Comparison of ENCODE assay signal across 31 cellular contexts in genomic region chr4:136768925-136769275, GRCh38.
DNase-seq lines count a peak whose midpoint lies in the region; ATAC-seq and TF ChIP-seq lines count a peak whose summit lies in the region.
"Had no signal": no experiment of that assay in that cellular context is flagged by ENCODE, and none has a peak within 500 bp of the region (broad histone marks: within the 10 kb centered on the region; RNA-seq: fewer than 3 reads in every experiment).

No MANE protein-coding gene starts in this region.

- TF ChIP-seq EP300 in neural cell (conservative IDR thresholded peaks at IDR 0.05; ENCODE audit: poor library complexity, severe bottlenecking), result no peak

- peaks cover 20% of the 10 kb centered on the region for H3K4me1 ChIP-seq in adipocyte (ENCODE audit: control insufficient read depth, insufficient read depth, low read length)
- H3K4me1 ChIP-seq: A549, parathyroid adenoma, suprapubic skin had no signal

- no peaks in the 10 kb centered on the region for H3K27me3 Mint-ChIP-seq in natural killer cell treated with Interleukin-12 subunit alpha and Interleukin-12 subunit beta and Interleukin-15 and Interleukin-18, amount 100 ng/mL, for 72 hours
- H3K27me3 Mint-ChIP-seq: activated CD4-positive, alpha-beta memory T cell treated with anti-CD3 and anti-CD28 coated beads for 36 hours; CD4-positive, CD25-positive, alpha-beta regulatory T cell; effector memory CD8-positive, alpha-beta T cell had no signal

- peak overlapping the region; percentile 60 for H3K27ac ChIP-seq in neural cell (ENCODE audit: low read length)
- H3K27ac ChIP-seq: A549, parathyroid adenoma, suprapubic skin had no signal

- H3K27me3 ChIP-seq in adipocyte (replicated peaks; ENCODE audit: control insufficient read depth, insufficient read depth, low read length) (no peaks in the 10 kb centered on the region), neural cell (ENCODE audit: insufficient read depth, low read depth, low read length) (no peaks in the 10 kb centered on the region)
- H3K27me3 ChIP-seq: suprapubic skin had no signal

- H3K4me3 ChIP-seq in adipocyte (ENCODE audit: low read length) (peak overlapping the region; percentile 33), neural cell (ENCODE audit: low read length) (peak overlapping the region; percentile 8)
- H3K4me3 ChIP-seq: A549, GM23338, K562, suprapubic skin had no signal

- H4K20me1 ChIP-seq in neural cell (ENCODE audit: insufficient read depth), result no peaks in the 10 kb centered on the region

- H3K4me1 Mint-ChIP-seq in natural killer cell treated with Interleukin-12 subunit alpha and Interleukin-12 subunit beta and Interleukin-15 and Interleukin-18, amount 100 ng/mL, for 72 hours (ENCODE audit: low read depth in 2 of 2), result no peaks in the 10 kb centered on the region
- H3K4me1 Mint-ChIP-seq: nephron had no signal

- H2AFZ ChIP-seq in neural cell (ENCODE audit: low read depth, low read length), result no peak overlapping the region
- H2AFZ ChIP-seq: GM23338, parathyroid adenoma had no signal

- TF ChIP-seq RAD21 in neural cell (conservative IDR thresholded peaks at IDR 0.05), result no peak

- no peaks in the 10 kb centered on the region for H3K9me3 Mint-ChIP-seq in natural killer cell treated with Interleukin-12 subunit alpha and Interleukin-12 subunit beta and Interleukin-15 and Interleukin-18, amount 100 ng/mL, for 72 hours
- H3K9me3 Mint-ChIP-seq: activated CD4-positive, alpha-beta memory T cell treated with anti-CD3 and anti-CD28 coated beads for 36 hours; activated naive CD4-positive, alpha-beta T cell treated with anti-CD3 and anti-CD28 coated beads for 36 hours had no signal

- DNase-seq in ELF-1 (ENCODE audit: low read depth, low spot score), result peak; percentile 80
- DNase-seq in adipocyte (ENCODE audit: low read depth), result peak; percentile 83
- peak; percentile 11 for DNase-seq in fibroblast of peridontal ligament (ENCODE audit: extremely low read depth)
- DNase-seq in ureter (ENCODE audit: low spot score), result no peak
- DNase-seq in natural killer cell treated with Interleukin-12 subunit alpha and Interleukin-12 subunit beta and Interleukin-15 and Interleukin-18, amount 100 ng/mL, for 72 hours (ENCODE audit: low spot score), result no peak
- no peak for DNase-seq in NCI-H1105 treated with DMSO at 0.1 percent for 48 hours (lab: John Stamatoyannopoulos, UW)
- DNase-seq: activated CD4-positive, alpha-beta memory T cell treated with anti-CD3 and anti-CD28 coated beads for 36 hours; activated CD4-positive, CD25-positive, alpha-beta regulatory T cell treated with anti-CD3 and anti-CD28 coated beads, Interleukin-2, amount 50 U/mL, for 72 hours; activated naive CD4-positive, alpha-beta T cell treated with anti-CD3 and anti-CD28 coated beads for 36 hours; AML-193; amygdala; CD4-positive, CD25-positive, alpha-beta regulatory T cell; DMS79 treated with DMSO at 0.1 percent for 48 hours; effector memory CD8-positive, alpha-beta T cell; GF-D8; head of caudate nucleus; kidney glomerular epithelial cell; NCI-H1417; NCI-H2081; NCI-H748 treated with DMSO at 0.1 percent for 48 hours; SHP77 treated with DMSO at 0.1 percent for 48 hours; small intestine; stimulated activated naive CD4-positive, alpha-beta T cell had no signal

- H3K4me2 ChIP-seq in neural cell (ENCODE audit: low read length), result peak overlapping the region; percentile 35
- H3K4me2 ChIP-seq: A549, GM23338 had no signal

- no peak for TF ChIP-seq CTCF in neural cell (IDR thresholded peaks at IDR 0.05; ENCODE audit: poor library complexity, severe bottlenecking)

- no peaks in the 10 kb centered on the region for H3K36me3 ChIP-seq in adipocyte (ENCODE audit: control insufficient read depth, insufficient read depth, low read length, severe bottlenecking)
- no peaks in the 10 kb centered on the region for H3K36me3 ChIP-seq in neural cell (ENCODE audit: insufficient read depth, low read length)
- H3K36me3 ChIP-seq: suprapubic skin had no signal

- no peaks in the 10 kb centered on the region for H3K9me3 ChIP-seq in adipocyte (ENCODE audit: control insufficient read depth, low read length)
- no peaks in the 10 kb centered on the region for H3K9me3 ChIP-seq in neural cell (ENCODE audit: low read length)
- H3K9me3 ChIP-seq: A549, suprapubic skin had no signal

- H3K9ac ChIP-seq in adipocyte (ENCODE audit: low read length), result no peak overlapping the region
- H3K9ac ChIP-seq in neural cell (ENCODE audit: low read length), result no peak overlapping the region
- H3K9ac ChIP-seq: parathyroid adenoma had no signal

- H3K79me2 ChIP-seq in neural cell (replicated peaks; ENCODE audit: insufficient read depth, low read length), result no peaks in the 10 kb centered on the region
- H3K79me2 ChIP-seq: parathyroid adenoma had no signal

- H3K36me3 Mint-ChIP-seq in natural killer cell treated with Interleukin-12 subunit alpha and Interleukin-12 subunit beta and Interleukin-15 and Interleukin-18, amount 100 ng/mL, for 72 hours, result no peaks in the 10 kb centered on the region
- H3K36me3 Mint-ChIP-seq: activated CD4-positive, alpha-beta memory T cell treated with anti-CD3 and anti-CD28 coated beads for 36 hours; CD4-positive, CD25-positive, alpha-beta regulatory T cell had no signal

- no peak for ATAC-seq in natural killer cell treated with Interleukin-12 subunit alpha and Interleukin-12 subunit beta and Interleukin-15 and Interleukin-18, amount 100 ng/mL, for 72 hours
- no peak for ATAC-seq in GM21515 (IDR thresholded peaks at IDR 0.05; ENCODE audit: unreplicated experiment)
- ATAC-seq: A549; effector memory CD8-positive, alpha-beta T cell; GM23338; K562 had no signal

- H3K27ac Mint-ChIP-seq in natural killer cell treated with Interleukin-12 subunit alpha and Interleukin-12 subunit beta and Interleukin-15 and Interleukin-18, amount 100 ng/mL, for 72 hours, result no peak overlapping the region
- H3K27ac Mint-ChIP-seq: activated CD4-positive, alpha-beta memory T cell treated with anti-CD3 and anti-CD28 coated beads for 36 hours; activated naive CD4-positive, alpha-beta T cell treated with anti-CD3 and anti-CD28 coated beads for 36 hours; CD4-positive, CD25-positive, alpha-beta regulatory T cell; effector memory CD8-positive, alpha-beta T cell; GM23338; nephron had no signal

- H3F3A ChIP-seq in neural cell (ENCODE audit: insufficient read depth, low read length, poor library complexity, severe bottlenecking), result no peaks in the 10 kb centered on the region

- H3K4me3 Mint-ChIP-seq in natural killer cell treated with Interleukin-12 subunit alpha and Interleukin-12 subunit beta and Interleukin-15 and Interleukin-18, amount 100 ng/mL, for 72 hours, result no peak overlapping the region
- H3K4me3 Mint-ChIP-seq: activated CD4-positive, alpha-beta memory T cell treated with anti-CD3 and anti-CD28 coated beads for 36 hours; activated naive CD4-positive, alpha-beta T cell treated with anti-CD3 and anti-CD28 coated beads for 36 hours; CD4-positive, CD25-positive, alpha-beta regulatory T cell; effector memory CD8-positive, alpha-beta T cell; GM23338; nephron had no signal

- no peaks in the 10 kb centered on the region for H3K9me2 ChIP-seq in neural cell (ENCODE audit: insufficient read depth, low read length)

TF ChIP-seq in neural cell, 6 proteins besides CTCF, POLR2A, EP300 and RAD21:
- no peak for TF ChIP-seq POLR2AphosphoS5 (IDR thresholded peaks at IDR 0.05)

Comparison
In these comparisons a context has a peak if more than half of its experiments do, and no peak if none do; other contexts are left out.
1. DNase-seq: peak in ELF-1 (single experiment), adipocyte (single experiment) and fibroblast of peridontal ligament (single experiment); none in ureter (single experiment), natural killer cell treated with Interleukin-12 subunit alpha and Interleukin-12 subunit beta and Interleukin-15 and Interleukin-18, amount 100 ng/mL, for 72 hours (single experiment) and NCI-H1105 treated with DMSO at 0.1 percent for 48 hours (single experiment).